ENCODE assay signal across 1 cellular context in the genomic region with DNA sequence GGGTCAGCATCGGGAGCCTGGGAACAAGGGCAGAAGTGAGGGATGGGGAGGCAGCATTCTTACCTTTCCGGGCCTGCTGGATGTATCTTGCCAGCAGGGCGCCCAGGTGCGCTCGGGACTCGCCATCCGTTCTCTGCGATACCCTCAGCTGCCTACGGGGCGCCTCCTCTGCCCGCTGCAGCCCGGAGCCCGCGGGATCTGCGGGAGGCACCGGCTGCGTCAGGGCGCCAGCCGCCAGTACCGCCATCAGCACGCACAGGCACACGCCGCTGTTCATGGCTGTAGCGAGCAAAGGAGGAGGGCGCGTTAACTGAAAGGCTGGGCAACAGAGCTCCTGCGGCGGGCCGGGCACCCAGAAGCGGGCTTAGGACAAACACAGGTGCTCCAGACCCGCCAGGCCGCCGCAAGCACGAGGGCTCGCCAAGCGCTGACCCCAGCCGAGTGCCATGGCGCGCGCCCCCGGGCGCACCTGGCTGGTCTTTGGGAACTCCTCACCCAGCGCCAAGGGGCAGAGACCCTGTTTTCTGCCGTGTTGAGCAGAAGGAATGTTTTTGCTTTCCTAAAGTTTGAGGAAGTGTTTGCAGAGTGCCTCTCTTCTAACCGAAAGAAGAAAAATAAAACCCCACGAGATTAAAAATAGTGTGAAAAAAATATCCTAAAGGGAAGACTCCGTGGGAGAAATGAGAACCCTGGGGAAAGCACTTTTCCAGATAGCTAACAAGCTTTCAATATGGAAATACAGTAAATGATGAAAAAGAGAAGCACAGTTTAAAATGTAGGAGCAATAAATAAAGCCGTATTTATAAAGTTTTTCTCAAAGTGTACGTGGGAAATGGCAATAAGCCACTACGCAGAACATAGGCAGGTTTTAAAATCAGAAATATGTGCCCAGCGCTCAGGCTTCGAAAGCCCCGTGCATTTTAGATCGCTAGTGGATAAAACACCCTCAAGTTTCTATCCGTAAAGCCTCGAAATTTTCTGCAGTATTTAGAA.
TF ChIP-seq lines count a peak whose summit lies in the region.

No MANE protein-coding gene starts in this region.

TF ChIP-seq in H1, 55 proteins besides CTCF, POLR2A, EP300 and RAD21:
- no peak for TF ChIP-seq BACH1 (IDR thresholded peaks at IDR 0.05; ENCODE audit: low read length)
- no peak for TF ChIP-seq KDM5A (IDR thresholded peaks at IDR 0.05; ENCODE audit: low read length)
- TF ChIP-seq TCF12 (IDR thresholded peaks at IDR 0.05; ENCODE audit: low read depth, low read length): 0 out of 2 replicates have a peak, but pooled peaks have one; percentile 11
- no peak for TF ChIP-seq MAFK (IDR thresholded peaks at IDR 0.05; ENCODE audit: low read depth, low read length)
- TF ChIP-seq KDM1A (IDR thresholded peaks at IDR 0.05; ENCODE audit: borderline replicate concordance, low read length): 0 out of 2 replicates have a peak, but pooled peaks have one; percentile 36
- TF ChIP-seq YY1 (IDR thresholded peaks at IDR 0.05; ENCODE audit: low read depth, low read length): peak; percentile 64
- no peak for TF ChIP-seq ZNF274 (IDR thresholded peaks at IDR 0.05; ENCODE audit: borderline replicate concordance, extremely low read depth, low read length)
- no peak for TF ChIP-seq CEBPB (IDR thresholded peaks at IDR 0.05; ENCODE audit: low read depth, low read length)
- TF ChIP-seq CTBP2 (IDR thresholded peaks at IDR 0.05; ENCODE audit: borderline replicate concordance, insufficient read depth, insufficient read length, low read length): no peak
- no peak for TF ChIP-seq SIX5 (IDR thresholded peaks at IDR 0.05; ENCODE audit: low read depth, low read length)
- TF ChIP-seq SIRT6 (IDR thresholded peaks at IDR 0.05; ENCODE audit: low read length): no peak
- no peak for TF ChIP-seq NRF1 (IDR thresholded peaks at IDR 0.05; ENCODE audit: low read depth, low read length)
- no peak for TF ChIP-seq BRCA1 (IDR thresholded peaks at IDR 0.05; ENCODE audit: low read depth, low read length)
- no peak for TF ChIP-seq CBX8 (IDR thresholded peaks at IDR 0.05; ENCODE audit: borderline replicate concordance, low read depth, low read length)
- no peak for TF ChIP-seq SP4 (IDR thresholded peaks at IDR 0.05; ENCODE audit: low read length)
- peak; percentile 30 for TF ChIP-seq TAF7 (optimal IDR thresholded peaks at IDR 0.05; ENCODE audit: borderline replicate concordance, low read depth, low read length)
- no peak for TF ChIP-seq SP1 (IDR thresholded peaks at IDR 0.05; ENCODE audit: low read depth, low read length)
- TF ChIP-seq, protein P1, sequence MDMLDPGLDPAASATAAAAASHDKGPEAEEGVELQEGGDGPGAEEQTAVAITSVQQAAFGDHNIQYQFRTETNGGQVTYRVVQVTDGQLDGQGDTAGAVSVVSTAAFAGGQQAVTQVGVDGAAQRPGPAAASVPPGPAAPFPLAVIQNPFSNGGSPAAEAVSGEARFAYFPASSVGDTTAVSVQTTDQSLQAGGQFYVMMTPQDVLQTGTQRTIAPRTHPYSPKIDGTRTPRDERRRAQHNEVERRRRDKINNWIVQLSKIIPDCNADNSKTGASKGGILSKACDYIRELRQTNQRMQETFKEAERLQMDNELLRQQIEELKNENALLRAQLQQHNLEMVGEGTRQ (IDR thresholded peaks at IDR 0.05; ENCODE audit: low read length): no peak
- TF ChIP-seq TBP (IDR thresholded peaks at IDR 0.05; ENCODE audit: low read depth, low read length): peak; percentile 63; the same call in 1 of the 2 replicates
- no peak for TF ChIP-seq CHD1 (IDR thresholded peaks at IDR 0.05; ENCODE audit: low read depth, low read length)
- no peak for TF ChIP-seq CHD2 (IDR thresholded peaks at IDR 0.05; ENCODE audit: low read length)
- TF ChIP-seq CREB1 (IDR thresholded peaks at IDR 0.05): no peak
- no peak for TF ChIP-seq EGR1 (IDR thresholded peaks at IDR 0.05; ENCODE audit: borderline replicate concordance, low read depth, low read length)
- TF ChIP-seq SRF (IDR thresholded peaks at IDR 0.05; ENCODE audit: low read depth, low read length): no peak
- TF ChIP-seq SP2 (IDR thresholded peaks at IDR 0.05; ENCODE audit: low read length): no peak
- peak; percentile 57 for TF ChIP-seq SUZ12 (IDR thresholded peaks at IDR 0.05; ENCODE audit: low read length)
- TF ChIP-seq FOSL1 (IDR thresholded peaks at IDR 0.05; ENCODE audit: insufficient read depth, low read depth, low read length): no peak
- TF ChIP-seq TEAD4 (IDR thresholded peaks at IDR 0.05; ENCODE audit: low read depth, low read length): no peak
- TF ChIP-seq, protein P2, sequence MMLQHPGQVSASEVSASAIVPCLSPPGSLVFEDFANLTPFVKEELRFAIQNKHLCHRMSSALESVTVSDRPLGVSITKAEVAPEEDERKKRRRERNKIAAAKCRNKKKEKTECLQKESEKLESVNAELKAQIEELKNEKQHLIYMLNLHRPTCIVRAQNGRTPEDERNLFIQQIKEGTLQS (IDR thresholded peaks at IDR 0.05; ENCODE audit: insufficient read depth, low read depth, low read length): no peak
- no peak for TF ChIP-seq CBX5 (IDR thresholded peaks at IDR 0.05; ENCODE audit: low read depth, low read length)
- no peak for TF ChIP-seq SIN3A (conservative IDR thresholded peaks at IDR 0.05 in 1 of 2, IDR thresholded peaks at IDR 0.05 in 1 of 2; ENCODE audit: low read depth in 1 of 2, low read length in 2 of 2)
- 0 out of 2 replicates have a peak, but pooled peaks have one; percentile 41 for TF ChIP-seq PHF8 (conservative IDR thresholded peaks at IDR 0.05; ENCODE audit: low read depth, low read length)
- TF ChIP-seq SAP30 (IDR thresholded peaks at IDR 0.05; ENCODE audit: insufficient read depth, insufficient replicate concordance, low read length): no peak
- no peak for TF ChIP-seq JUND (IDR thresholded peaks at IDR 0.05; ENCODE audit: low read length)
- TF ChIP-seq, protein P3, sequence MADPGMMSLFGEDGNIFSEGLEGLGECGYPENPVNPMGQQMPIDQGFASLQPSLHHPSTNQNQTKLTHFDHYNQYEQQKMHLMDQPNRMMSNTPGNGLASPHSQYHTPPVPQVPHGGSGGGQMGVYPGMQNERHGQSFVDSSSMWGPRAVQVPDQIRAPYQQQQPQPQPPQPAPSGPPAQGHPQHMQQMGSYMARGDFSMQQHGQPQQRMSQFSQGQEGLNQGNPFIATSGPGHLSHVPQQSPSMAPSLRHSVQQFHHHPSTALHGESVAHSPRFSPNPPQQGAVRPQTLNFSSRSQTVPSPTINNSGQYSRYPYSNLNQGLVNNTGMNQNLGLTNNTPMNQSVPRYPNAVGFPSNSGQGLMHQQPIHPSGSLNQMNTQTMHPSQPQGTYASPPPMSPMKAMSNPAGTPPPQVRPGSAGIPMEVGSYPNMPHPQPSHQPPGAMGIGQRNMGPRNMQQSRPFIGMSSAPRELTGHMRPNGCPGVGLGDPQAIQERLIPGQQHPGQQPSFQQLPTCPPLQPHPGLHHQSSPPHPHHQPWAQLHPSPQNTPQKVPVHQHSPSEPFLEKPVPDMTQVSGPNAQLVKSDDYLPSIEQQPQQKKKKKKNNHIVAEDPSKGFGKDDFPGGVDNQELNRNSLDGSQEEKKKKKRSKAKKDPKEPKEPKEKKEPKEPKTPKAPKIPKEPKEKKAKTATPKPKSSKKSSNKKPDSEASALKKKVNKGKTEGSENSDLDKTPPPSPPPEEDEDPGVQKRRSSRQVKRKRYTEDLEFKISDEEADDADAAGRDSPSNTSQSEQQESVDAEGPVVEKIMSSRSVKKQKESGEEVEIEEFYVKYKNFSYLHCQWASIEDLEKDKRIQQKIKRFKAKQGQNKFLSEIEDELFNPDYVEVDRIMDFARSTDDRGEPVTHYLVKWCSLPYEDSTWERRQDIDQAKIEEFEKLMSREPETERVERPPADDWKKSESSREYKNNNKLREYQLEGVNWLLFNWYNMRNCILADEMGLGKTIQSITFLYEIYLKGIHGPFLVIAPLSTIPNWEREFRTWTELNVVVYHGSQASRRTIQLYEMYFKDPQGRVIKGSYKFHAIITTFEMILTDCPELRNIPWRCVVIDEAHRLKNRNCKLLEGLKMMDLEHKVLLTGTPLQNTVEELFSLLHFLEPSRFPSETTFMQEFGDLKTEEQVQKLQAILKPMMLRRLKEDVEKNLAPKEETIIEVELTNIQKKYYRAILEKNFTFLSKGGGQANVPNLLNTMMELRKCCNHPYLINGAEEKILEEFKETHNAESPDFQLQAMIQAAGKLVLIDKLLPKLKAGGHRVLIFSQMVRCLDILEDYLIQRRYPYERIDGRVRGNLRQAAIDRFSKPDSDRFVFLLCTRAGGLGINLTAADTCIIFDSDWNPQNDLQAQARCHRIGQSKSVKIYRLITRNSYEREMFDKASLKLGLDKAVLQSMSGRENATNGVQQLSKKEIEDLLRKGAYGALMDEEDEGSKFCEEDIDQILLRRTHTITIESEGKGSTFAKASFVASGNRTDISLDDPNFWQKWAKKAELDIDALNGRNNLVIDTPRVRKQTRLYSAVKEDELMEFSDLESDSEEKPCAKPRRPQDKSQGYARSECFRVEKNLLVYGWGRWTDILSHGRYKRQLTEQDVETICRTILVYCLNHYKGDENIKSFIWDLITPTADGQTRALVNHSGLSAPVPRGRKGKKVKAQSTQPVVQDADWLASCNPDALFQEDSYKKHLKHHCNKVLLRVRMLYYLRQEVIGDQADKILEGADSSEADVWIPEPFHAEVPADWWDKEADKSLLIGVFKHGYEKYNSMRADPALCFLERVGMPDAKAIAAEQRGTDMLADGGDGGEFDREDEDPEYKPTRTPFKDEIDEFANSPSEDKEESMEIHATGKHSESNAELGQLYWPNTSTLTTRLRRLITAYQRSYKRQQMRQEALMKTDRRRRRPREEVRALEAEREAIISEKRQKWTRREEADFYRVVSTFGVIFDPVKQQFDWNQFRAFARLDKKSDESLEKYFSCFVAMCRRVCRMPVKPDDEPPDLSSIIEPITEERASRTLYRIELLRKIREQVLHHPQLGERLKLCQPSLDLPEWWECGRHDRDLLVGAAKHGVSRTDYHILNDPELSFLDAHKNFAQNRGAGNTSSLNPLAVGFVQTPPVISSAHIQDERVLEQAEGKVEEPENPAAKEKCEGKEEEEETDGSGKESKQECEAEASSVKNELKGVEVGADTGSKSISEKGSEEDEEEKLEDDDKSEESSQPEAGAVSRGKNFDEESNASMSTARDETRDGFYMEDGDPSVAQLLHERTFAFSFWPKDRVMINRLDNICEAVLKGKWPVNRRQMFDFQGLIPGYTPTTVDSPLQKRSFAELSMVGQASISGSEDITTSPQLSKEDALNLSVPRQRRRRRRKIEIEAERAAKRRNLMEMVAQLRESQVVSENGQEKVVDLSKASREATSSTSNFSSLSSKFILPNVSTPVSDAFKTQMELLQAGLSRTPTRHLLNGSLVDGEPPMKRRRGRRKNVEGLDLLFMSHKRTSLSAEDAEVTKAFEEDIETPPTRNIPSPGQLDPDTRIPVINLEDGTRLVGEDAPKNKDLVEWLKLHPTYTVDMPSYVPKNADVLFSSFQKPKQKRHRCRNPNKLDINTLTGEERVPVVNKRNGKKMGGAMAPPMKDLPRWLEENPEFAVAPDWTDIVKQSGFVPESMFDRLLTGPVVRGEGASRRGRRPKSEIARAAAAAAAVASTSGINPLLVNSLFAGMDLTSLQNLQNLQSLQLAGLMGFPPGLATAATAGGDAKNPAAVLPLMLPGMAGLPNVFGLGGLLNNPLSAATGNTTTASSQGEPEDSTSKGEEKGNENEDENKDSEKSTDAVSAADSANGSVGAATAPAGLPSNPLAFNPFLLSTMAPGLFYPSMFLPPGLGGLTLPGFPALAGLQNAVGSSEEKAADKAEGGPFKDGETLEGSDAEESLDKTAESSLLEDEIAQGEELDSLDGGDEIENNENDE (IDR thresholded peaks at IDR 0.05; ENCODE audit: insufficient replicate concordance, low read length): no peak
- no peak for TF ChIP-seq RNF2 (IDR thresholded peaks at IDR 0.05; ENCODE audit: borderline replicate concordance, low read depth, low read length, missing control alignments, poor library complexity, severe bottlenecking)
- TF ChIP-seq, protein P4, sequence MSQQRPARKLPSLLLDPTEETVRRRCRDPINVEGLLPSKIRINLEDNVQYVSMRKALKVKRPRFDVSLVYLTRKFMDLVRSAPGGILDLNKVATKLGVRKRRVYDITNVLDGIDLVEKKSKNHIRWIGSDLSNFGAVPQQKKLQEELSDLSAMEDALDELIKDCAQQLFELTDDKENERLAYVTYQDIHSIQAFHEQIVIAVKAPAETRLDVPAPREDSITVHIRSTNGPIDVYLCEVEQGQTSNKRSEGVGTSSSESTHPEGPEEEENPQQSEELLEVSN (IDR thresholded peaks at IDR 0.05): peak; percentile 87
- peak; percentile 93 for TF ChIP-seq KDM4A (IDR thresholded peaks at IDR 0.05; ENCODE audit: low read depth, low read length, severe bottlenecking)
- no peak for TF ChIP-seq GABPA (IDR thresholded peaks at IDR 0.05; ENCODE audit: borderline replicate concordance, insufficient read depth, low read length)
- TF ChIP-seq ASH2L (IDR thresholded peaks at IDR 0.05; ENCODE audit: low read length): peak; percentile 73
- peak; percentile 49 for TF ChIP-seq EZH2 (IDR thresholded peaks at IDR 0.05; ENCODE audit: low read depth, low read length, severe bottlenecking)
- TF ChIP-seq, protein P5, sequence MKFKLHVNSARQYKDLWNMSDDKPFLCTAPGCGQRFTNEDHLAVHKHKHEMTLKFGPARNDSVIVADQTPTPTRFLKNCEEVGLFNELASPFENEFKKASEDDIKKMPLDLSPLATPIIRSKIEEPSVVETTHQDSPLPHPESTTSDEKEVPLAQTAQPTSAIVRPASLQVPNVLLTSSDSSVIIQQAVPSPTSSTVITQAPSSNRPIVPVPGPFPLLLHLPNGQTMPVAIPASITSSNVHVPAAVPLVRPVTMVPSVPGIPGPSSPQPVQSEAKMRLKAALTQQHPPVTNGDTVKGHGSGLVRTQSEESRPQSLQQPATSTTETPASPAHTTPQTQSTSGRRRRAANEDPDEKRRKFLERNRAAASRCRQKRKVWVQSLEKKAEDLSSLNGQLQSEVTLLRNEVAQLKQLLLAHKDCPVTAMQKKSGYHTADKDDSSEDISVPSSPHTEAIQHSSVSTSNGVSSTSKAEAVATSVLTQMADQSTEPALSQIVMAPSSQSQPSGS (IDR thresholded peaks at IDR 0.05; ENCODE audit: low read length): no peak
- no peak for TF ChIP-seq NANOG (IDR thresholded peaks at IDR 0.05; ENCODE audit: insufficient read depth, low read depth, low read length, poor library complexity, severe bottlenecking)
- TF ChIP-seq HDAC6 (IDR thresholded peaks at IDR 0.05; ENCODE audit: low read depth, low read length): no peak
- TF ChIP-seq RBBP5 (IDR thresholded peaks at IDR 0.05; ENCODE audit: borderline replicate concordance, low read depth, low read length): peak; percentile 51; the same call in 1 of the 2 replicates
- no peak for TF ChIP-seq RFX5 (IDR thresholded peaks at IDR 0.05; ENCODE audit: borderline replicate concordance, low read depth, low read length)
- TF ChIP-seq POU5F1 (IDR thresholded peaks at IDR 0.05; ENCODE audit: low read depth, low read length): no peak
- no peak for TF ChIP-seq BCL11A (IDR thresholded peaks at IDR 0.05; ENCODE audit: low read depth in 2 of 2, low read length in 2 of 2)
- TF ChIP-seq RXRA (IDR thresholded peaks at IDR 0.05; ENCODE audit: insufficient read depth, low read depth, low read length): no peak
- no peak for TF ChIP-seq HDAC2 (IDR thresholded peaks at IDR 0.05; ENCODE audit: borderline replicate concordance in 1 of 2, low read depth in 2 of 2, low read length in 2 of 2)
- no peak for TF ChIP-seq GTF2F1 (IDR thresholded peaks at IDR 0.05; ENCODE audit: borderline replicate concordance, low read depth, low read length)
- TF ChIP-seq, protein P6, sequence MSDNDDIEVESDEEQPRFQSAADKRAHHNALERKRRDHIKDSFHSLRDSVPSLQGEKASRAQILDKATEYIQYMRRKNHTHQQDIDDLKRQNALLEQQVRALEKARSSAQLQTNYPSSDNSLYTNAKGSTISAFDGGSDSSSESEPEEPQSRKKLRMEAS (IDR thresholded peaks at IDR 0.05): peak; percentile 84
- no peak for TF ChIP-seq POLR2AphosphoS5 (IDR thresholded peaks at IDR 0.05; ENCODE audit: low read depth, low read length)
- no peak for TF ChIP-seq TAF1 (IDR thresholded peaks at IDR 0.05; ENCODE audit: low read depth, low read length)
- no peak for TF ChIP-seq JUN (IDR thresholded peaks at IDR 0.05; ENCODE audit: low read depth, low read length)
